19 cellular contexts compared by ENCODE assay signal in genomic region chr16:22302776-22303363, GRCh38. TPM values are rescaled to one million over a fixed set of nuclear protein-coding genes. Genes with fewer than 3 reads are reported as not detected.
DNase-seq lines count a peak whose midpoint lies in the region; ATAC-seq and TF ChIP-seq lines count a peak whose summit lies in the region.
"Had no signal": no experiment of that assay in that cellular context is flagged by ENCODE, and none has a peak within 500 bp of the region (broad histone marks: within the 10 kb centered on the region; RNA-seq: fewer than 3 reads in every experiment).

No MANE protein-coding gene starts in this region.

- no peak for TF ChIP-seq CTCF in BE2C (IDR thresholded peaks at IDR 0.05; ENCODE audit: low read depth, low read length)
- no peak for TF ChIP-seq CTCF in PC-3 (conservative IDR thresholded peaks at IDR 0.05; ENCODE audit: low read depth, low read length)

- DNase-seq in activated naive CD4-positive, alpha-beta T cell treated with anti-CD3 and anti-CD28 coated beads, Interleukin-2, amount 50 U/mL, for 16 hours, result no peak
- no peak for DNase-seq in naive B cell
- no peak for DNase-seq in stimulated activated effector memory CD8-positive, alpha-beta T cell treated with anti-CD3 and anti-CD28 coated beads, Interleukin-12 subunit alpha, Interleukin-12 subunit beta, amount 100 ng/mL, for 72 hours (ENCODE audit: low spot score in 2 of 2)
- no peak for DNase-seq in BE2C
- no peak for DNase-seq in PC-3
- no peak for DNase-seq in NCI-H1694 (lab: John Stamatoyannopoulos, UW)
- DNase-seq: DMS79 treated with DMSO at 0.1 percent for 48 hours, GOT3, NCI-H1417, NCI-H1930, NCI-H226, NCI-H524, NCI-H82, RPMI8226, SHP77 treated with DMSO at 0.1 percent for 48 hours had no signal

- H3K4me3 ChIP-seq in BE2C (ENCODE audit: low read depth, low read length) (no peak overlapping the region), PC-3 (ENCODE audit: low read length) (no peak overlapping the region)
- H3K4me3 ChIP-seq: BLaER1 had no signal

- H3K9ac ChIP-seq in PC-3 (ENCODE audit: low read length), result no peak overlapping the region
- H3K9ac ChIP-seq: BLaER1, KMS-11 had no signal

- no peaks in the 10 kb centered on the region for H3F3A ChIP-seq in PC-3 (ENCODE audit: low read length, unreplicated experiment)

- peak overlapping the region; percentile 9 for H3K27ac Mint-ChIP-seq in activated naive CD4-positive, alpha-beta T cell treated with anti-CD3 and anti-CD28 coated beads, Interleukin-2, amount 50 U/mL, for 24 hours
- H3K27ac Mint-ChIP-seq in activated T-helper 17 cell treated with anti-CD3 and anti-CD28 coated beads, Interleukin-2, amount 50 U/mL, for 72 hours, result peak overlapping the region; percentile 44
- H3K27ac Mint-ChIP-seq in naive B cell, result peak overlapping the region in 5 of 6 donors; percentile 29 to 90 (median 67)
- peak overlapping the region; percentile 54 for H3K27ac Mint-ChIP-seq in stimulated activated effector memory CD8-positive, alpha-beta T cell treated with anti-CD3 and anti-CD28 coated beads, Interleukin-12 subunit alpha, Interleukin-12 subunit beta, amount 100 ng/mL, for 72 hours

- no peaks in the 10 kb centered on the region for H3K27me3 Mint-ChIP-seq in activated naive CD4-positive, alpha-beta T cell treated with anti-CD3 and anti-CD28 coated beads, Interleukin-2, amount 50 U/mL, for 24 hours
- no peaks in the 10 kb centered on the region for H3K27me3 Mint-ChIP-seq in activated T-helper 17 cell treated with anti-CD3 and anti-CD28 coated beads, Interleukin-2, amount 50 U/mL, for 72 hours
- H3K27me3 Mint-ChIP-seq in naive B cell, result peaks cover 0 to 5% (median 0%) of the 10 kb centered on the region in 3 donors

- intact Hi-C loops in PC-3 (cut with micrococcal nuclease), result no loop called here

- 0 out of 2 replicates have a peak, but pooled peaks cover 2% of the 10 kb centered on the region for H3K4me1 ChIP-seq in BE2C
- H3K4me1 ChIP-seq in PC-3 (ENCODE audit: insufficient read depth, low read length), result no peaks in the 10 kb centered on the region

- POLR2A ChIA-PET in PC-3 (lab: Charles Lee; ENCODE audit: unreplicated experiment), result no interaction called here

- H3K4me1 Mint-ChIP-seq in activated naive CD4-positive, alpha-beta T cell treated with anti-CD3 and anti-CD28 coated beads, Interleukin-2, amount 50 U/mL, for 24 hours, result peaks cover 53% of the 10 kb centered on the region
- peaks cover 35% of the 10 kb centered on the region for H3K4me1 Mint-ChIP-seq in activated T-helper 17 cell treated with anti-CD3 and anti-CD28 coated beads, Interleukin-2, amount 50 U/mL, for 72 hours
- H3K4me1 Mint-ChIP-seq in naive B cell, result peaks cover 43 to 61% (median 48%) of the 10 kb centered on the region in 3 donors
- peaks cover 61% of the 10 kb centered on the region for H3K4me1 Mint-ChIP-seq in stimulated activated effector memory CD8-positive, alpha-beta T cell treated with anti-CD3 and anti-CD28 coated beads, Interleukin-12 subunit alpha, Interleukin-12 subunit beta, amount 100 ng/mL, for 72 hours

- H3K36me3 ChIP-seq in BE2C, result peaks cover 44% of the 10 kb centered on the region
- peaks cover 7% of the 10 kb centered on the region for H3K36me3 ChIP-seq in PC-3 (ENCODE audit: low read depth, low read length)

- BruUV-seq in PC-3 (replicated peaks; lab: Mats Ljungman, UMichigan), result no TSS peak

- H3K9me3 ChIP-seq in BE2C, result no peaks in the 10 kb centered on the region
- H3K9me3 ChIP-seq in PC-3 (ENCODE audit: low read length), result no peaks in the 10 kb centered on the region
- H3K9me3 ChIP-seq: BLaER1 had no signal

- H3K9me2 ChIP-seq in PC-3 (replicated peaks; ENCODE audit: low read length), result no peaks in the 10 kb centered on the region

- no peaks in the 10 kb centered on the region for H3K9me3 Mint-ChIP-seq in activated naive CD4-positive, alpha-beta T cell treated with anti-CD3 and anti-CD28 coated beads, Interleukin-2, amount 50 U/mL, for 24 hours
- H3K9me3 Mint-ChIP-seq in activated T-helper 17 cell treated with anti-CD3 and anti-CD28 coated beads, Interleukin-2, amount 50 U/mL, for 72 hours, result no peaks in the 10 kb centered on the region
- no peaks in the 10 kb centered on the region for H3K9me3 Mint-ChIP-seq in naive B cell
- H3K9me3 Mint-ChIP-seq in stimulated activated effector memory CD8-positive, alpha-beta T cell treated with anti-CD3 and anti-CD28 coated beads, Interleukin-12 subunit alpha, Interleukin-12 subunit beta, amount 100 ng/mL, for 72 hours, result no peaks in the 10 kb centered on the region

- CTCF ChIA-PET in PC-3 (lab: Charles Lee), result no interaction called here

- H4K20me1 ChIP-seq in PC-3 (ENCODE audit: low read length), result peaks cover 17% of the 10 kb centered on the region

- H3K27ac ChIP-seq in PC-3 (ENCODE audit: low read length), result no peak overlapping the region
- H3K27ac ChIP-seq: BLaER1, KMS-11 had no signal

- H3K4me2 ChIP-seq in PC-3 (ENCODE audit: low read length), result no peak overlapping the region
- H3K4me2 ChIP-seq: BLaER1, KMS-11 had no signal

- ATAC-seq in activated T-helper 17 cell treated with anti-CD3 and anti-CD28 coated beads, Interleukin-2, amount 50 U/mL, for 72 hours (replicated peaks), result no peak
- ATAC-seq in naive B cell (ENCODE audit: low read depth in 2 of 2), result no peak
- no peak for ATAC-seq in stimulated activated effector memory CD8-positive, alpha-beta T cell treated with anti-CD3 and anti-CD28 coated beads, Interleukin-12 subunit alpha, Interleukin-12 subunit beta, amount 100 ng/mL, for 72 hours
- no peak for ATAC-seq in PC-3

- peaks cover 5% of the 10 kb centered on the region for H3K36me3 Mint-ChIP-seq in activated naive CD4-positive, alpha-beta T cell treated with anti-CD3 and anti-CD28 coated beads, Interleukin-2, amount 50 U/mL, for 24 hours
- H3K36me3 Mint-ChIP-seq in activated T-helper 17 cell treated with anti-CD3 and anti-CD28 coated beads, Interleukin-2, amount 50 U/mL, for 72 hours (ENCODE audit: low read depth), result peaks cover 95% of the 10 kb centered on the region
- H3K36me3 Mint-ChIP-seq in naive B cell, result peaks cover 7 to 21% of the 10 kb centered on the region in 2 donors
- peaks cover 99% of the 10 kb centered on the region for H3K36me3 Mint-ChIP-seq in stimulated activated effector memory CD8-positive, alpha-beta T cell treated with anti-CD3 and anti-CD28 coated beads, Interleukin-12 subunit alpha, Interleukin-12 subunit beta, amount 100 ng/mL, for 72 hours

- peaks cover 54% of the 10 kb centered on the region for H3K79me2 ChIP-seq in PC-3 (ENCODE audit: low read length)

- no peak overlapping the region for H2AFZ ChIP-seq in PC-3 (ENCODE audit: low read length)

- H3K27me3 ChIP-seq in BE2C, result no peaks in the 10 kb centered on the region
- no peaks in the 10 kb centered on the region for H3K27me3 ChIP-seq in PC-3 (ENCODE audit: low read length)
- H3K27me3 ChIP-seq: BLaER1 had no signal

- H3K4me3 Mint-ChIP-seq in activated naive CD4-positive, alpha-beta T cell treated with anti-CD3 and anti-CD28 coated beads, Interleukin-2, amount 50 U/mL, for 24 hours, result no peak overlapping the region
- H3K4me3 Mint-ChIP-seq in activated T-helper 17 cell treated with anti-CD3 and anti-CD28 coated beads, Interleukin-2, amount 50 U/mL, for 72 hours, result no peak overlapping the region
- peak overlapping the region in 1 of 8 donors; percentile 51 for H3K4me3 Mint-ChIP-seq in naive B cell
- no peak overlapping the region for H3K4me3 Mint-ChIP-seq in stimulated activated effector memory CD8-positive, alpha-beta T cell treated with anti-CD3 and anti-CD28 coated beads, Interleukin-12 subunit alpha, Interleukin-12 subunit beta, amount 100 ng/mL, for 72 hours

RNA-seq across cellular contexts. Expression of gene POLR3E, which starts 5.7 kb away (rescaled TPM):
- 10 to 100 TPM; 48.9 to 76.2 TPM for total RNA-seq in activated T-helper 17 cell treated with anti-CD3 and anti-CD28 coated beads, Interleukin-2, amount 50 U/mL, for 72 hours
- 10 to 100 TPM in 5 of 6 donors, 1 to 10 TPM in 1; 8.8 to 15.9 (median 12.5) TPM for polyA plus RNA-seq in naive B cell (ENCODE audit: low read depth in 6 of 6)
- 73.0 TPM for polyA plus RNA-seq in BE2C (2012; ENCODE audit: insufficient read depth, insufficient read length, low read depth)
- total RNA-seq in PC-3 (2014; rRNA removed), result 48.8 and 57.1 TPM in 2 replicates

Comparison
In these comparisons a context has a peak if more than half of its experiments do, and no peak if none do; other contexts are left out.
1. H3K27ac Mint-ChIP-seq: peak in every context shown above with its lines; median percentile 67 in naive B cell; 54 in stimulated activated effector memory CD8-positive, alpha-beta T cell treated with anti-CD3 and anti-CD28 coated beads, Interleukin-12 subunit alpha, Interleukin-12 subunit beta, amount 100 ng/mL, for 72 hours; 44 in activated T-helper 17 cell treated with anti-CD3 and anti-CD28 coated beads, Interleukin-2, amount 50 U/mL, for 72 hours; 9 in activated naive CD4-positive, alpha-beta T cell treated with anti-CD3 and anti-CD28 coated beads, Interleukin-2, amount 50 U/mL, for 24 hours.